8 cellular contexts compared by ENCODE assay signal in the genomic region with DNA sequence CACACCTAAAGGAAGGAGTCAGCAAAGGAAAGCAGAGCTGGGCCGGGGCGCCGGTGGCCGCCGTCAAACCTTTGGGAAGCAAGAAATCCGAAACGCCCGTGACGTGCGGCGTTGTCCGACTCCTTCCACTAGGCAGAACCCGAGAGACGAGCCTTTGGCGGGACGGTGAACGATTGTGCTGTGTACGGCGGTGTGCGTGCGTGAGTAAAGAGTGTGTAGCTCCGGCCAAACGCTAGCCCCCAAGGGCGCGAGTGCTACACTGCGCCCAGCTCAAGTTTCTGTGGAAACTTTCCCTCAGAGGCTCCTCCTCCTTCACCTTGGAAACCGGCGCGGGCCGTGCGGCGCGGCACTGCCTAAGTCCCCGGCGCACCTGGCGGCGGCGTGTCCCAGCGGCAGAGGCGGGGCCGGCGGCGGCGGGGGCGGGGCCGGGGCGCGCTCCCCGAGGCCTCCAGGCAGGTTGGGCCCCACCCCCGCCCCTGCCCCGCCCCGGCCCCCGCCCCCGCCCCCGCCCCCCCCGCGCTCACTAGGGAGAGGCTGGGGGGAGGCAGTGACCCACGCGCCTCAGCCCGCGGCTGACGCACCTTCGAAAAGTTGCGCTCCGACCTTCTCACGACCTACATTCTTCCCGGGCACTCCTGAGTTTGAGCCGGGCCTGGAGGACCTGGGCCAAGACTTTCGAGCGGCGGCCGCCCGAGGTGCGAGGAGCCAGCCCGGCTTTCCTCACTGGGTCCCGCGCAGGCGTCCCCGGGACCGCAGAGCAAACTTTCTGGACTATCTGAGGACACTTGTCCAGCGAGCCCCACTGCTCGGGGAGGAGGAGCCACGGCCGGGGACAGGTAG. TPM values are rescaled to one million over a fixed set of nuclear protein-coding genes. Genes with fewer than 3 reads are reported as not detected.
DNase-seq lines count a peak whose midpoint lies in the region; ATAC-seq, FAIRE-seq and TF ChIP-seq lines count a peak whose summit lies in the region.

Gene FHIP1A (plus strand): TSS at position 547 of the 840 bp plus-strand sequence. CDS start 157,084 bp downstream, outside the sequence.

- no peaks in the 10 kb centered on the region for H3K9me3 Mint-ChIP-seq in activated CD8-positive, alpha-beta memory T cell treated with anti-CD3 and anti-CD28 coated beads, Interleukin-2, amount 10 ng/mL, durations not matched to agents 7 days and 5 days (ENCODE audit: low read depth)

- peak within 1 kb of the TSS; percentile 59 for H2AFZ ChIP-seq in endothelial cell of umbilical vein (ENCODE audit: low read depth, low read length)

- H3K9me3 ChIP-seq in endothelial cell of umbilical vein (replicated peaks; ENCODE audit: control insufficient read depth, insufficient read depth, low read length), result no peaks in the 10 kb centered on the region

- peaks cover 8% of the 10 kb centered on the region for H3K4me1 ChIP-seq in endothelial cell of umbilical vein (ENCODE audit: control insufficient read depth, extremely low read depth, insufficient read depth, low read length)

- peaks cover 66% of the 10 kb centered on the region for H3K27me3 Mint-ChIP-seq in activated CD8-positive, alpha-beta memory T cell treated with anti-CD3 and anti-CD28 coated beads, Interleukin-2, amount 10 ng/mL, durations not matched to agents 7 days and 5 days

- intact Hi-C loops in endothelial cell of umbilical vein (cut with micrococcal nuclease), result loop anchor here (1.0 kb wide), 1 partner anchor 9 kb away; no protein-coding TSS in a partner anchor

- H3K27me3 ChIP-seq in endothelial cell of umbilical vein (ENCODE audit: control insufficient read depth in 2 of 2, insufficient read depth in 2 of 2, low read length in 2 of 2), result peaks cover 0 to 9% of the 10 kb centered on the region in 2 experiments

- TF ChIP-seq POLR2A in GM18951 (IDR thresholded peaks at IDR 0.05; ENCODE audit: extremely low read depth, insufficient read depth, insufficient read length) (peak; percentile 28), endothelial cell of umbilical vein (IDR thresholded peaks at IDR 0.05; ENCODE audit: low read depth, low read length) (no peak)

- BruUV-seq in endothelial cell of umbilical vein (replicated peaks; lab: Mats Ljungman, UMichigan), result no TSS peak

- H3K4me3 ChIP-seq in AG10803 (ENCODE audit: low read length), result peak within 1 kb of the TSS; percentile 64
- H3K4me3 ChIP-seq in endothelial cell of umbilical vein (replicated peaks in 1 of 3; ENCODE audit: insufficient read depth in 1 of 3, low read depth in 1 of 3, low read length in 3 of 3), result peak within 1 kb of the TSS; percentile 19 to 53 (median 32)

- H3K9ac ChIP-seq in endothelial cell of umbilical vein (replicated peaks; ENCODE audit: extremely low read depth, insufficient read depth, low read length), result peak within 1 kb of the TSS; percentile 0

- ATAC-seq in HG03135 (IDR thresholded peaks at IDR 0.05; ENCODE audit: unreplicated experiment), result peak; percentile 72
- peak; percentile 75 for ATAC-seq in activated CD8-positive, alpha-beta memory T cell treated with anti-CD3 and anti-CD28 coated beads, Interleukin-2, amount 10 ng/mL, durations not matched to agents 7 days and 5 days

- TF ChIP-seq CTCF in AG10803 (conservative IDR thresholded peaks at IDR 0.05; ENCODE audit: low read length) (peak; percentile 16), endothelial cell of umbilical vein (IDR thresholded peaks at IDR 0.05; ENCODE audit: extremely low read depth in 1 of 2, insufficient read depth in 1 of 2, low read depth in 1 of 2, low read length in 2 of 2) (no peak)

- CTCF ChIA-PET in activated CD8-positive, alpha-beta memory T cell treated with anti-CD3 and anti-CD28 coated beads, Interleukin-2, amount 10 ng/mL, durations not matched to agents 7 days and 5 days (lab: Charles Lee), result no interaction called here
- CTCF ChIA-PET in endothelial cell of umbilical vein (lab: Charles Lee), result interaction anchor here (0.6 to 1.4 kb wide), 8 partner anchors 8 to 195 kb away, joined by 3 to 7 read pairs (median 3); no protein-coding TSS in a partner anchor

- no peaks in the 10 kb centered on the region for H3K79me2 ChIP-seq in endothelial cell of umbilical vein (ENCODE audit: control insufficient read depth, insufficient read depth, low read length)

- in situ Hi-C loops in GM18951 (cut with MboI; ENCODE audit: low sequenced_read_pairs, unreplicated experiment), result no loop called here

- no peaks in the 10 kb centered on the region for H3K9me1 ChIP-seq in endothelial cell of umbilical vein (replicated peaks; ENCODE audit: control insufficient read depth, extremely low read depth, insufficient read depth, low read length)

- H3K27ac Mint-ChIP-seq in activated CD8-positive, alpha-beta memory T cell treated with anti-CD3 and anti-CD28 coated beads, Interleukin-2, amount 10 ng/mL, durations not matched to agents 7 days and 5 days, result no peak within 1 kb of the TSS

- H3K4me3 Mint-ChIP-seq in activated CD8-positive, alpha-beta memory T cell treated with anti-CD3 and anti-CD28 coated beads, Interleukin-2, amount 10 ng/mL, durations not matched to agents 7 days and 5 days, result peak within 1 kb of the TSS; percentile 63

- H3K4me1 Mint-ChIP-seq in activated CD8-positive, alpha-beta memory T cell treated with anti-CD3 and anti-CD28 coated beads, Interleukin-2, amount 10 ng/mL, durations not matched to agents 7 days and 5 days, result peaks cover 22% of the 10 kb centered on the region

- H4K20me1 ChIP-seq in endothelial cell of umbilical vein (replicated peaks; ENCODE audit: control insufficient read depth, extremely low read depth, insufficient read depth, low read length), result no peaks in the 10 kb centered on the region

- dilution Hi-C loops in endothelial cell of umbilical vein (cut with MboI; ENCODE audit: extremely low pct_ligation_motif_present, low sequenced_read_pairs), result no loop called here

- no peaks in the 10 kb centered on the region for H3K36me3 ChIP-seq in endothelial cell of umbilical vein (ENCODE audit: control insufficient read depth in 2 of 2, extremely low read depth in 1 of 2, insufficient read depth in 2 of 2, low read length in 2 of 2)

- H3K36me3 Mint-ChIP-seq in activated CD8-positive, alpha-beta memory T cell treated with anti-CD3 and anti-CD28 coated beads, Interleukin-2, amount 10 ng/mL, durations not matched to agents 7 days and 5 days, result no peaks in the 10 kb centered on the region

- POLR2A ChIA-PET in endothelial cell of umbilical vein (lab: Charles Lee), result no interaction called here

- no peak within 1 kb of the TSS for H3K27ac ChIP-seq in endothelial cell of umbilical vein (ENCODE audit: insufficient read depth, low read depth, low read length)

- peak; percentile 36 for DNase-seq in AG10803 (ENCODE audit: low read depth)
- DNase-seq in NCI-H526 (lab: John Stamatoyannopoulos, UW), result peak; percentile 84 to 96
- peak; percentile 60 for DNase-seq in activated CD8-positive, alpha-beta memory T cell treated with anti-CD3 and anti-CD28 coated beads, Interleukin-2, amount 10 ng/mL, durations not matched to agents 7 days and 5 days
- DNase-seq in endothelial cell of umbilical vein (ENCODE audit: low read depth, low spot score), result peak; percentile 77
- DNase-seq in mucosa of gallbladder (ENCODE audit: low spot score), result peak; percentile 88
- DNase-seq in stimulated activated CD8-positive, alpha-beta memory T cell treated with anti-CD3 and anti-CD28 coated beads, Interleukin-4, amount 100 ng/mL, for 4 hours (ENCODE audit: low read depth in 2 of 2, low spot score in 1 of 2), result peak; percentile 64 to 70

- FAIRE-seq in endothelial cell of umbilical vein (lab: Jason Lieb, UNC), result peak; percentile 42

- H3K4me2 ChIP-seq in endothelial cell of umbilical vein (ENCODE audit: insufficient read depth, low read length), result peak within 1 kb of the TSS; percentile 92

TF ChIP-seq in endothelial cell of umbilical vein, 7 proteins besides CTCF, POLR2A, EP300 and RAD21:
- TF ChIP-seq MYC (IDR thresholded peaks at IDR 0.05; ENCODE audit: low read depth, low read length) (no peak), JUN (IDR thresholded peaks at IDR 0.05; ENCODE audit: borderline replicate concordance, insufficient read depth, insufficient read length, low read depth) (no peak), EZH2 (IDR thresholded peaks at IDR 0.05; ENCODE audit: borderline replicate concordance, low read depth, low read length, severe bottlenecking) (peak; percentile 17)

RNA-seq across cellular contexts. Expression of gene FHIP1A, which starts in this region (rescaled TPM):
- total RNA-seq in activated CD8-positive, alpha-beta memory T cell treated with anti-CD3 and anti-CD28 coated beads, Interleukin-2, amount 10 ng/mL, durations not matched to agents 7 days and 5 days, result not detected
- total RNA-seq in endothelial cell of umbilical vein, result 0.58 and 2.2 TPM in 2 replicates
- 0.13 and 0.19 TPM in 2 replicates for polyA plus RNA-seq in endothelial cell of umbilical vein
- 0.13 and 0.17 TPM in 2 replicates for polyA plus RNA-seq in endothelial cell of umbilical vein (2011; cell fraction: cytosol; rRNA removed)
- 0.41 and 0.50 TPM in 2 replicates for polyA plus RNA-seq in endothelial cell of umbilical vein (2011; cell fraction: nucleus; rRNA removed)
- 0.11 TPM in 1 of 2 replicates, not detected in the other for polyA plus RNA-seq in endothelial cell of umbilical vein (2012)
- 0.46 and 0.91 TPM in 2 replicates for polyA minus RNA-seq in endothelial cell of umbilical vein
- 9.7 TPM for polyA minus RNA-seq in endothelial cell of umbilical vein (2011; cell fraction: cytosol; rRNA and poly(A)+ RNA removed)
- 0.63 and 2.2 TPM in 2 replicates for polyA minus RNA-seq in endothelial cell of umbilical vein (2011; cell fraction: nucleus; rRNA and poly(A)+ RNA removed)
- 17.7 TPM for total RNA-seq in mucosa of gallbladder

Comparison
In these comparisons a context has a peak if more than half of its experiments do, and no peak if none do; other contexts are left out.
1. Peak in DNase-seq and ATAC-seq in activated CD8-positive, alpha-beta memory T cell treated with anti-CD3 and anti-CD28 coated beads, Interleukin-2, amount 10 ng/mL, durations not matched to agents 7 days and 5 days; RNA of the gene not detected or under 1 TPM.
2. DNase-seq: peak in every context shown above with its lines; median percentile 90 in NCI-H526; 88 in mucosa of gallbladder; 77 in endothelial cell of umbilical vein; 67 in stimulated activated CD8-positive, alpha-beta memory T cell treated with anti-CD3 and anti-CD28 coated beads, Interleukin-4, amount 100 ng/mL, for 4 hours; 60 in activated CD8-positive, alpha-beta memory T cell treated with anti-CD3 and anti-CD28 coated beads, Interleukin-2, amount 10 ng/mL, durations not matched to agents 7 days and 5 days; 36 in AG10803.